In the genomic region with DNA sequence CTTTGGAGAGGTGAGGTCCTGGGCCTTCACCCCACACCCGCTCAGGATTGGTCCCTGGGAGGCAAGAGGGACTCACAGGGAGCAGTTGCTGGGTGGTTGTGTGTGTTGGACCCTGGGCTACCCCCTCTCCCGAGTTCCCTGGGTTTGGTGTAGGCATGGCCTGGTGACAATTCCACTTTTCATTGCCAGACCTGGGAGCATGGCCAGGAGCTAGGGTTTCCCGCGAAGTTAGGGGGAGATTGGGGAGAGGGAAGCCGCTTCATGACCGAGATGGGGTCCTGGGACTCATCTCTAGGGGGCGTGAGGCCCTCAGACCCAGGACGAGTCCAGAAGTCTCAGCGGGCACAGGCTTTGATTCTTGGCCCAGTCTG, we compare ENCODE assay signal across 11 cellular contexts. TPM values are rescaled to one million over a fixed set of nuclear protein-coding genes. Genes with fewer than 3 reads are reported as not detected.
DNase-seq lines count a peak whose midpoint lies in the region; ATAC-seq and TF ChIP-seq lines count a peak whose summit lies in the region.
"Had no signal": no experiment of that assay in that cellular context is flagged by ENCODE, and none has a peak within 500 bp of the region (broad histone marks: within the 10 kb centered on the region; RNA-seq: fewer than 3 reads in every experiment).

No MANE protein-coding gene starts in this region.

- no peaks in the 10 kb centered on the region for H3K36me3 Mint-ChIP-seq in activated naive CD4-positive, alpha-beta T cell treated with anti-CD3 and anti-CD28 coated beads, Interleukin-2, amount 50 U/mL, for 24 hours
- H3K36me3 Mint-ChIP-seq in brain (no peaks in the 10 kb centered on the region), mesothelial cell of epicardium (no peaks in the 10 kb centered on the region)

- no peak for TF ChIP-seq POLR2A in upper lobe of left lung (IDR thresholded peaks at IDR 0.05)

- H3K27me3 ChIP-seq in upper lobe of left lung, result peaks cover 0 to 10% (median 1%) of the 10 kb centered on the region in 4 donors

- no peaks in the 10 kb centered on the region for H3K9me3 Mint-ChIP-seq in activated naive CD4-positive, alpha-beta T cell treated with anti-CD3 and anti-CD28 coated beads, Interleukin-2, amount 50 U/mL, for 24 hours
- H3K9me3 Mint-ChIP-seq in brain (peaks cover 0 to 7% (median 0%) of the 10 kb centered on the region in 5 experiments), mesothelial cell of epicardium (no peaks in the 10 kb centered on the region)

- no peaks in the 10 kb centered on the region for H3K27me3 Mint-ChIP-seq in activated naive CD4-positive, alpha-beta T cell treated with anti-CD3 and anti-CD28 coated beads, Interleukin-2, amount 50 U/mL, for 24 hours
- peaks cover 3% of the 10 kb centered on the region for H3K27me3 Mint-ChIP-seq in brain
- H3K27me3 Mint-ChIP-seq in mesothelial cell of epicardium (ENCODE audit: low read depth), result peaks cover 60% of the 10 kb centered on the region

- peak overlapping the region; percentile 74 for H3K4me3 Mint-ChIP-seq in activated naive CD4-positive, alpha-beta T cell treated with anti-CD3 and anti-CD28 coated beads, Interleukin-2, amount 50 U/mL, for 24 hours
- H3K4me3 Mint-ChIP-seq in brain (peak overlapping the region; percentile 82 to 84 (median 82)), mesothelial cell of epicardium (peak overlapping the region; percentile 61)

- TF ChIP-seq CTCF in brain (conservative IDR thresholded peaks at IDR 0.05), result peak in 1 of 2 experiments; percentile 22
- no peak for TF ChIP-seq CTCF in mesothelial cell of epicardium (IDR thresholded peaks at IDR 0.05; ENCODE audit: unreplicated experiment)
- no peak for TF ChIP-seq CTCF in upper lobe of left lung (IDR thresholded peaks at IDR 0.05)

- DNase-seq in activated naive CD4-positive, alpha-beta T cell (lab: John Stamatoyannopoulos, UW), result no peak
- no peak for DNase-seq in mesothelial cell of epicardium (ENCODE audit: low spot score in 2 of 2, unreplicated experiment in 2 of 2)
- DNase-seq in upper lobe of left lung, result no peak
- no peak for DNase-seq in DMS114 treated with DMSO at 0.1 percent for 48 hours (lab: John Stamatoyannopoulos, UW; ENCODE audit: unreplicated experiment)
- DNase-seq in OCI-M2 (lab: John Stamatoyannopoulos, UW; ENCODE audit: unreplicated experiment), result no peak

- peak overlapping the region; percentile 80 to 91 (median 90) for H3K27ac ChIP-seq in upper lobe of left lung

- no peaks in the 10 kb centered on the region for H3K9me3 ChIP-seq in upper lobe of left lung

- peaks cover 60% of the 10 kb centered on the region for H3K4me1 Mint-ChIP-seq in activated naive CD4-positive, alpha-beta T cell treated with anti-CD3 and anti-CD28 coated beads, Interleukin-2, amount 50 U/mL, for 24 hours
- H3K4me1 Mint-ChIP-seq in brain (peaks cover 70% of the 10 kb centered on the region), mesothelial cell of epicardium (peaks cover 5% of the 10 kb centered on the region)

- no peak for ATAC-seq in upper lobe of left lung (ENCODE audit: low FRiP score in 2 of 2)
- no peak for ATAC-seq in HG03460 (IDR thresholded peaks at IDR 0.05; ENCODE audit: unreplicated experiment)

- TF ChIP-seq EP300 in upper lobe of left lung (IDR thresholded peaks at IDR 0.05), result no peak

- no peaks in the 10 kb centered on the region for H3K36me3 ChIP-seq in upper lobe of left lung

- H3K4me1 ChIP-seq in upper lobe of left lung, result peaks cover 32 to 69% (median 58%) of the 10 kb centered on the region in 4 donors

- WGBS in upper lobe of left lung, 2 donors, result 45% methylated on average over 9 of the region's 9 CpGs; no CpG with 5 or more reads in 1 of the 2 donors

- peak overlapping the region; percentile 30 to 75 (median 68) for H3K4me3 ChIP-seq in upper lobe of left lung

- H3K27ac Mint-ChIP-seq in activated naive CD4-positive, alpha-beta T cell treated with anti-CD3 and anti-CD28 coated beads, Interleukin-2, amount 50 U/mL, for 24 hours, result no peak overlapping the region
- H3K27ac Mint-ChIP-seq in brain (peak overlapping the region in 3 of 5 experiments; percentile 65 to 88 (median 82)), mesothelial cell of epicardium (no peak overlapping the region)

RNA-seq across cellular contexts. Expression of a gene that starts 0.6 kb away (rescaled TPM):
- 6.4 TPM for polyA plus RNA-seq in brain (ENCODE audit: insufficient read depth, low read depth, low replicate concordance)
- total RNA-seq in mesothelial cell of epicardium (4.9 to 5.6 TPM (median 4.9 TPM) in 3 replicates), upper lobe of left lung (10 to 100 TPM in 5 of 6 donors, 1 to 10 TPM in 1; 8.9 to 25.4 (median 13.4) TPM)

RNA-seq across cellular contexts. Expression of a gene that starts 37.7 kb away (rescaled TPM):
- polyA plus RNA-seq in brain (ENCODE audit: insufficient read depth, low read depth, low replicate concordance), result 1.3 TPM
- not detected in 3 replicates for total RNA-seq in mesothelial cell of epicardium
- total RNA-seq in upper lobe of left lung, result not detected
- total RNA-seq: activated CD8-positive, alpha-beta memory T cell treated with anti-CD3 and anti-CD28 coated beads for 36 hours; HT1080; sciatic nerve had no signal

Comparison
In these comparisons a context has a peak if more than half of its experiments do, and no peak if none do; other contexts are left out.
1. H3K27ac Mint-ChIP-seq: peak in brain (3 of 5); none in activated naive CD4-positive, alpha-beta T cell treated with anti-CD3 and anti-CD28 coated beads, Interleukin-2, amount 50 U/mL, for 24 hours (single experiment) and mesothelial cell of epicardium (single experiment).
2. Peak in every context shown above with its lines, with median percentiles within 50 percentile points of each other: H3K4me3 Mint-ChIP-seq.